Comparison of ENCODE assay signal across 18 cellular contexts in the genomic region with DNA sequence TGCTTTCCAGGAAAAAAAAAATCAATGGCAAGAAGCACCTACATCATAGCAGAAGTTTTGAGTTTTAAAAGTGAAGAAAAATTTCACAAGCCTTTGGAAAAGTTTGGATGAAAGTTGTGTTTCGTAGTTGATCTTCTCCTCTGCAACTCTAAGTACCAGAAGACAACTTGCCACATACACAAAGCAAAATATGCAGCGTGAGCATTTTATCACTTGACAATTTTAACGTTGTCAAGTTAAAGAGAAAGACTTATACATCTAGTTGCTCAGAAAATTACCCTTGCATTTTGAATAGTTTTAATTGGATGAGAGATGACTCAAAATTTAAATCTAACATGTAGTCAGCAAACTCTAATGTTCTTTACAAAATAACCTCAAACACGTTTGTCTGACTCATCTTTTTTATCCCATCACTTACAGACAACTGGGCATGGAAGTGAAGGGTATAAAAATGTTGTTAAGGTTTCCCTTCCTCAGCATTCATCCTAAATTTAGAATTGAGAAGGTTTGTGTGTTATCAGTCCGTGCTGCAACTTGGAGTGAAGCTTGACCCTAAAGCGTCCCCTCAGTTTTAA.
DNase-seq lines count a peak whose midpoint lies in the region; ATAC-seq, FAIRE-seq and TF ChIP-seq lines count a peak whose summit lies in the region.
"Had no signal": no experiment of that assay in that cellular context is flagged by ENCODE, and none has a peak within 500 bp of the region (broad histone marks: within the 10 kb centered on the region; RNA-seq: fewer than 3 reads in every experiment).

No MANE protein-coding gene starts in this region.

- H3K9me1 ChIP-seq in K562 (ENCODE audit: control insufficient read depth, insufficient read depth, low read length), result no peaks in the 10 kb centered on the region

- TF ChIP-seq RAD21 in K562 (CRISPR knock-in tag; conservative IDR thresholded peaks at IDR 0.05 in 1 of 2, IDR thresholded peaks at IDR 0.05 in 1 of 2), result no peak

- no peak overlapping the region for H3K27ac ChIP-seq in K562 (ENCODE audit: extremely low read depth, low read depth, low read length)
- H3K27ac ChIP-seq in pancreas, result no peak overlapping the region
- no peak overlapping the region for H3K27ac ChIP-seq in sigmoid colon
- H3K27ac ChIP-seq: BLaER1 treated with 17β-estradiol and CSF1 and Interleukin-3, amounts not matched to agents 10 nM and 100 nM had no signal

- no peak overlapping the region for H3K4me2 ChIP-seq in K562 (ENCODE audit: insufficient read depth, low read length)
- H3K4me2 ChIP-seq: BLaER1 treated with 17β-estradiol and CSF1 and Interleukin-3, amounts not matched to agents 10 nM and 100 nM; GM23338 had no signal

- no peak overlapping the region for H2AFZ ChIP-seq in K562 (ENCODE audit: low read depth, low read length)
- H2AFZ ChIP-seq: GM23338 had no signal

- intact Hi-C loops in K562 (cut with micrococcal nuclease), result no loop called here
- intact Hi-C loops in pancreas (cut with DNase I), result no loop called here
- intact Hi-C loops in sigmoid colon (cut with DNase I), result no loop called here

- in situ Hi-C loops in K562 (cut with MboI), result no loop called here

- no peaks in the 10 kb centered on the region for H4K20me1 ChIP-seq in K562 (replicated peaks; ENCODE audit: control insufficient read depth, insufficient read depth, low read length)
- H4K20me1 ChIP-seq: BLaER1 treated with 17β-estradiol and CSF1 and Interleukin-3, amounts not matched to agents 10 nM and 100 nM had no signal

- no peaks in the 10 kb centered on the region for H3K79me2 ChIP-seq in K562 (ENCODE audit: control insufficient read depth, insufficient read depth, low read length)

- CTCF ChIA-PET in K562 (lab: Yijun Ruan, JAX; ENCODE audit: low intra/inter-chr PET ratio), result no interaction called here

- no peaks in the 10 kb centered on the region; the same call in 1 of the 2 replicates for H3K9me3 ChIP-seq in K562 (replicated peaks; ENCODE audit: control insufficient read depth, insufficient read depth, low read depth, low read length)
- no peaks in the 10 kb centered on the region for H3K9me3 ChIP-seq in pancreas
- no peaks in the 10 kb centered on the region for H3K9me3 ChIP-seq in sigmoid colon
- H3K9me3 ChIP-seq: BLaER1 treated with 17β-estradiol and CSF1 and Interleukin-3, amounts not matched to agents 10 nM and 100 nM; MG63 had no signal

- WGBS in K562 (ENCODE audit: insufficient coverage, low coverage, missing lambda C conversion rate), result 0% methylated on average over 6 of the region's 6 CpGs
- 35 to 57% methylated on average over 6 of the region's 6 CpGs for WGBS in pancreas, 2 donors
- 52 to 75% methylated on average over 6 of the region's 6 CpGs for WGBS in sigmoid colon, 2 donors

- no peak overlapping the region for H3K9ac ChIP-seq in K562 (ENCODE audit: insufficient read depth in 1 of 2, low read depth in 2 of 2, low read length in 2 of 2)
- H3K9ac ChIP-seq: BLaER1 treated with 17β-estradiol and CSF1 and Interleukin-3, amounts not matched to agents 10 nM and 100 nM had no signal

- H3K4me3 ChIP-seq in K562, result no peak overlapping the region
- H3K4me3 ChIP-seq in pancreas, result no peak overlapping the region
- H3K4me3 ChIP-seq in sigmoid colon, result no peak overlapping the region
- H3K4me3 ChIP-seq: BLaER1 treated with 17β-estradiol and CSF1 and Interleukin-3, amounts not matched to agents 10 nM and 100 nM; GM23338; MG63 had no signal

- TF ChIP-seq CTCF in K562 (IDR thresholded peaks at IDR 0.05 in 2 of 3, conservative IDR thresholded peaks at IDR 0.05 in 1 of 3; ENCODE audit: insufficient read depth in 2 of 3, low read depth in 1 of 3, low read length in 3 of 3) (no peak), pancreas (IDR thresholded peaks at IDR 0.05) (no peak), sigmoid colon (IDR thresholded peaks at IDR 0.05) (no peak)

- H3K27me3 ChIP-seq in K562 (ENCODE audit: control insufficient read depth in 2 of 2, insufficient read depth in 2 of 2, low read length in 2 of 2) (no peaks in the 10 kb centered on the region), pancreas (no peaks in the 10 kb centered on the region), sigmoid colon (no peaks in the 10 kb centered on the region)
- H3K27me3 ChIP-seq: BLaER1 treated with 17β-estradiol and CSF1 and Interleukin-3, amounts not matched to agents 10 nM and 100 nM; MG63 had no signal

- TF ChIP-seq POLR2A in K562 (conservative IDR thresholded peaks at IDR 0.05), result no peak
- no peak for TF ChIP-seq POLR2A in sigmoid colon (IDR thresholded peaks at IDR 0.05)

- POLR2A ChIA-PET in K562 (lab: Yijun Ruan, JAX), result interaction anchor here (0.7 kb wide), 1 partner anchor 27 kb away, joined by 3 read pairs; no protein-coding TSS in a partner anchor

- DNase-seq in GM03348 (ENCODE audit: low spot score) (peak; percentile 18), HTR-8/SVneo (ENCODE audit: insufficient read length, low spot score) (no peak), K562 (ENCODE audit: extremely low read depth in 1 of 4, low spot score in 3 of 4) (no peak), iris pigment epithelial cell (ENCODE audit: low read depth) (peak; percentile 32), pancreas (no peak), sigmoid colon (no peak)
- DNase-seq: KBM-7, MG63, NCI-H1092 treated with DMSO at 0.1 percent for 48 hours, NCI-H1694 treated with DMSO at 0.1 percent for 48 hours, NCI-H748 treated with DMSO at 0.1 percent for 48 hours, SHP77 had no signal

- BruUV-seq in K562 (replicated peaks; lab: Mats Ljungman, UMichigan), result no TSS peak

- H3K4me1 ChIP-seq in K562 (replicated peaks in 1 of 2; ENCODE audit: control insufficient read depth in 2 of 2, insufficient read depth in 2 of 2, low read length in 2 of 2) (no peaks in the 10 kb centered on the region), pancreas (no peaks in the 10 kb centered on the region), sigmoid colon (no peaks in the 10 kb centered on the region)
- H3K4me1 ChIP-seq: BLaER1 treated with 17β-estradiol and CSF1 and Interleukin-3, amounts not matched to agents 10 nM and 100 nM had no signal

- no peak for ATAC-seq in K562
- no peak for ATAC-seq in pancreas
- no peak for ATAC-seq in HG02938 (IDR thresholded peaks at IDR 0.05; ENCODE audit: unreplicated experiment)
- ATAC-seq: GM23338, Panc1, SK-N-SH treated with all-trans-retinoic acid at 6 μM for 48 hours had no signal

- peak; percentile 74 for FAIRE-seq in HTR-8/SVneo (lab: Jason Lieb, UNC)
- no peak for FAIRE-seq in K562 (lab: Jason Lieb, UNC)
- no peak for FAIRE-seq in pancreas (lab: Jason Lieb, UNC)
- FAIRE-seq: G401.6 had no signal

- no peaks in the 10 kb centered on the region for H3K36me3 ChIP-seq in K562 (ENCODE audit: control insufficient read depth, insufficient read depth, low read length)
- H3K36me3 ChIP-seq in pancreas, result no peaks in the 10 kb centered on the region
- H3K36me3 ChIP-seq in sigmoid colon, result no peaks in the 10 kb centered on the region
- H3K36me3 ChIP-seq: BLaER1 treated with 17β-estradiol and CSF1 and Interleukin-3, amounts not matched to agents 10 nM and 100 nM; MG63 had no signal

- TF ChIP-seq EP300 in K562 (IDR thresholded peaks at IDR 0.05; ENCODE audit: low read length) (no peak), sigmoid colon (IDR thresholded peaks at IDR 0.05) (no peak)

TF ChIP-seq in K562, 482 proteins besides CTCF, POLR2A, EP300 and RAD21:
- TF ChIP-seq ZC3H11A (IDR thresholded peaks at IDR 0.05; ENCODE audit: low read depth, low read length) (no peak), MAFG (tag; conservative IDR thresholded peaks at IDR 0.05) (peak; percentile 27; the same call in 1 of the 2 replicates), HDAC2 (IDR thresholded peaks at IDR 0.05) (no peak)

Comparison
In these comparisons a context has a peak if more than half of its experiments do, and no peak if none do; other contexts are left out.
1. DNase-seq: peak in GM03348 (single experiment) and iris pigment epithelial cell (single experiment); none in HTR-8/SVneo (single experiment), K562 (0 of 4), pancreas (0 of 6) and sigmoid colon (single experiment).